In the genomic region with DNA sequence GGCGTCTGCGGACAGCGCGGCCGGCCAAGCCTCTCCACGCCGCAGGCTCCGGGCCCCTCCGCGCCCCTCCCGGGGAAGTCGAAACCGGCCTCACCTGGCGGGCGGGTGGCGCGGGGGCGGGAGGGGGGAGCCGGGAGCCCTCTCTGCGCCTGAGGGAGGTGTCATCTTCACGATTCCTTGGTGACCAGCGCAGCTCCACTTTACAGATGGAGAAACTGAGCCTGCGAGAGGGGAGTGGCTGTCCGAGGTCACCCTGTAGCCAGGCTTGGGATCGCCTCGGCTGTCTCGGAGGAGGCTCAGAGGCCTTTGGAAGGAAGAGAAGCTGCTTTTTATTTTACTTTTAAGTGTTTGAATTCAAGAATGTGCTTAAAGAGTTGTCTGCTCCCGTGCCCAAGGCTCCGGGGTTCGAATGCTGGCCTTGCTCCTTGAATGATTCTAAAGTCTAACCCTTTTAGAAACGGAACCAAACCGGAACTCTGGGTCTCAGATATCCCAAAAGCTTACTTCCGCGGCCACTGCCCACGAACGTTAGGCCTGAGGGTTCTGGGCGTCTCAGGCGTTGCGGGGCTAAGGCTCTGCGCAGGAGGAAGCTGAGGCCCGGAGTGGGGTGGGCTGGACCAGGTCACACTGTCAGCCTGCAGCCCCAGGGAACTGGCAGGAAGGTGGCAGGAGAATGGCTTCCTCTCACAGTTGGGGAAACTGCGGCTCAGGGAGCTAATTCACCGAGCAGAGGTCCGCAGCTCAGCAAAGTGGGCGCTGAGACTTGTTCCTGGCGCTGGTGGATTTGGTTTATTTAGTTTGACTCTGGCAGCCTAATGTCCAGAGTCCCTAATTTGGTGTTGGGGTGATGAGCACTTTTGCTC, we compare ENCODE assay signal across 1 cellular context.
TF ChIP-seq lines count a peak whose summit lies in the region.

No MANE protein-coding gene starts in this region.

TF ChIP-seq in WTC11, 78 proteins besides CTCF, POLR2A, EP300 and RAD21 (continued from another document):
- TF ChIP-seq HMGXB4 (CRISPR knock-in tag; IDR thresholded peaks at IDR 0.05) = no peak
